In genomic region chr16:50573947-50574751, GRCh38 we compare ENCODE assay signal across 12 cellular contexts. TPM values are rescaled to one million over a fixed set of nuclear protein-coding genes. Genes with fewer than 3 reads are reported as not detected.
A peak's percentile ranks its signal among the peaks of the same experiment; 100 is the strongest.
DNase-seq lines count a peak whose midpoint lies in the region; TF ChIP-seq lines count a peak whose summit lies in the region.
"Had no signal": no experiment of that assay in that cellular context is flagged by ENCODE, and none has a peak within 500 bp of the region (broad histone marks: within the 10 kb centered on the region; RNA-seq: fewer than 3 reads in every experiment).

No MANE protein-coding gene starts in this region.

- no peak overlapping the region for H3K4me3 ChIP-seq in adipocyte (ENCODE audit: low read length)
- H3K4me3 ChIP-seq in fibroblast of lung (replicated peaks in 1 of 4; ENCODE audit: control extremely low read depth in 1 of 4, insufficient read depth in 1 of 4, low read depth in 3 of 4, low read length in 4 of 4), result no peak overlapping the region
- H3K4me3 ChIP-seq in muscle layer of colon (ENCODE audit: low read depth in 1 of 2, low read length in 2 of 2), result no peak overlapping the region
- peak overlapping the region in 1 of 2 donors; percentile 44 for H3K4me3 ChIP-seq in stomach smooth muscle (ENCODE audit: low read length in 2 of 2)
- no peak overlapping the region for H3K4me3 ChIP-seq in CD8-positive, alpha-beta memory T cell (ENCODE audit: low read length)

- peak; percentile 13 for DNase-seq in adipocyte (ENCODE audit: low read depth)
- DNase-seq in fibroblast of lung (ENCODE audit: low read depth in 2 of 2), result peak in 1 of 2 donors; percentile 14
- no peak for DNase-seq in NCI-H1417 treated with DMSO at 0.1 percent for 48 hours (lab: John Stamatoyannopoulos, UW)
- DNase-seq in CD8-positive, alpha-beta memory T cell, result no peak
- no peak for DNase-seq in amniotic stem cell (lab: John Stamatoyannopoulos, UW)
- no peak for DNase-seq in HK-2 (ENCODE audit: unreplicated experiment)
- DNase-seq: activated gamma-delta T cell; naive thymus-derived CD8-positive, alpha-beta T cell; stimulated activated naive CD4-positive, alpha-beta T cell treated with Interleukin-2 at 50 U/mL for 16 hours had no signal

- no peaks in the 10 kb centered on the region for H3K9me3 Mint-ChIP-seq in CD8-positive, alpha-beta memory T cell
- H3K9me3 Mint-ChIP-seq: naive thymus-derived CD8-positive, alpha-beta T cell had no signal

- H3K27me3 Mint-ChIP-seq in CD8-positive, alpha-beta memory T cell, result no peaks in the 10 kb centered on the region
- H3K27me3 Mint-ChIP-seq: naive thymus-derived CD8-positive, alpha-beta T cell had no signal

- no peak overlapping the region for H3K4me3 Mint-ChIP-seq in CD8-positive, alpha-beta memory T cell
- H3K4me3 Mint-ChIP-seq: naive thymus-derived CD8-positive, alpha-beta T cell had no signal

- H3K9me3 ChIP-seq in adipocyte (ENCODE audit: control insufficient read depth, low read length) (no peaks in the 10 kb centered on the region), fibroblast of lung (ENCODE audit: control insufficient read depth, insufficient read depth, low read depth, low read length) (no peaks in the 10 kb centered on the region), muscle layer of colon (ENCODE audit: low read length) (no peaks in the 10 kb centered on the region), stomach smooth muscle (ENCODE audit: control insufficient read depth in 2 of 2, low read length in 2 of 2) (no peaks in the 10 kb centered on the region)
- no peaks in the 10 kb centered on the region for H3K9me3 ChIP-seq in CD8-positive, alpha-beta memory T cell (ENCODE audit: low read length)

- H3K4me2 ChIP-seq in fibroblast of lung (ENCODE audit: extremely low read depth, insufficient read depth, low read length), result no peak overlapping the region

- no peak for TF ChIP-seq CTCF in fibroblast of lung (conservative IDR thresholded peaks at IDR 0.05 in 1 of 2, IDR thresholded peaks at IDR 0.05 in 1 of 2; ENCODE audit: low read depth in 1 of 2, low read length in 2 of 2)

- POLR2A ChIA-PET in CD8-positive, alpha-beta memory T cell (lab: Charles Lee), result no interaction called here

- H3K36me3 Mint-ChIP-seq in CD8-positive, alpha-beta memory T cell, result peaks cover 0 to 4% (median 2%) of the 10 kb centered on the region in 3 donors
- H3K36me3 Mint-ChIP-seq: naive thymus-derived CD8-positive, alpha-beta T cell had no signal

- H2AFZ ChIP-seq in fibroblast of lung (ENCODE audit: low read length), result peak overlapping the region; percentile 31

- no peaks in the 10 kb centered on the region for H3K79me2 ChIP-seq in fibroblast of lung (ENCODE audit: control insufficient read depth, insufficient read depth, low read length)

- no peaks in the 10 kb centered on the region for H4K20me1 ChIP-seq in fibroblast of lung (ENCODE audit: control insufficient read depth, extremely low read depth, insufficient read depth, low read length)

- CTCF ChIA-PET in CD8-positive, alpha-beta memory T cell (lab: Charles Lee), result no interaction called here

- H3K9ac ChIP-seq in adipocyte (ENCODE audit: low read length) (no peak overlapping the region), fibroblast of lung (ENCODE audit: insufficient read depth, low read length) (no peak overlapping the region), muscle layer of colon (ENCODE audit: low read length) (no peak overlapping the region), stomach smooth muscle (ENCODE audit: low read length in 2 of 2) (peak overlapping the region; percentile 47 to 53)

- H3K27me3 ChIP-seq in adipocyte (replicated peaks; ENCODE audit: control insufficient read depth, insufficient read depth, low read length) (peaks cover 23% of the 10 kb centered on the region), fibroblast of lung (ENCODE audit: control insufficient read depth, insufficient read depth, low read length) (no peaks in the 10 kb centered on the region), muscle layer of colon (ENCODE audit: control insufficient read depth in 1 of 2, insufficient read depth in 2 of 2, low read length in 2 of 2) (no peaks in the 10 kb centered on the region), stomach smooth muscle (ENCODE audit: control insufficient read depth in 1 of 2, insufficient read depth in 2 of 2, low read length in 2 of 2) (no peaks in the 10 kb centered on the region)
- no peaks in the 10 kb centered on the region for H3K27me3 ChIP-seq in CD8-positive, alpha-beta memory T cell (ENCODE audit: insufficient read depth, low read length, poor library complexity, severe bottlenecking)

- H3K27ac ChIP-seq in fibroblast of lung (ENCODE audit: insufficient read depth, low read length) (no peak overlapping the region), muscle layer of colon (ENCODE audit: low read depth, low read length) (peak overlapping the region; percentile 88), stomach smooth muscle (ENCODE audit: low read length) (peak overlapping the region; percentile 91)
- H3K27ac ChIP-seq in CD8-positive, alpha-beta memory T cell (ENCODE audit: low read depth, low read length), result no peak overlapping the region
- H3K27ac ChIP-seq: VCaP had no signal

- H3K4me1 Mint-ChIP-seq in CD8-positive, alpha-beta memory T cell, result peaks cover 0 to 7% (median 0%) of the 10 kb centered on the region in 3 donors

- peak overlapping the region in 2 of 8 donors; percentile 26 to 31 for H3K27ac Mint-ChIP-seq in CD8-positive, alpha-beta memory T cell

- H3K4me1 ChIP-seq in adipocyte (ENCODE audit: control insufficient read depth, insufficient read depth, low read length) (peaks cover 16% of the 10 kb centered on the region), fibroblast of lung (ENCODE audit: control insufficient read depth, extremely low read depth, insufficient read depth, low read length) (no peaks in the 10 kb centered on the region), muscle layer of colon (ENCODE audit: insufficient read depth, low read length) (peaks cover 39% of the 10 kb centered on the region), stomach smooth muscle (ENCODE audit: control insufficient read depth, insufficient read depth, low read length) (peaks cover 40% of the 10 kb centered on the region)
- no peaks in the 10 kb centered on the region for H3K4me1 ChIP-seq in CD8-positive, alpha-beta memory T cell (ENCODE audit: insufficient read depth, low read length)

- H3K36me3 ChIP-seq in adipocyte (ENCODE audit: control insufficient read depth, insufficient read depth, low read length, severe bottlenecking) (no peaks in the 10 kb centered on the region), fibroblast of lung (ENCODE audit: control insufficient read depth, insufficient read depth, low read length) (no peaks in the 10 kb centered on the region), muscle layer of colon (ENCODE audit: insufficient read depth, low read length) (no peaks in the 10 kb centered on the region), stomach smooth muscle (ENCODE audit: control insufficient read depth in 2 of 2, insufficient read depth in 2 of 2, low read length in 2 of 2) (peaks cover 0 to 4% of the 10 kb centered on the region in 2 donors)
- H3K36me3 ChIP-seq in CD8-positive, alpha-beta memory T cell (ENCODE audit: insufficient read depth, low read length), result no peaks in the 10 kb centered on the region

RNA-seq across cellular contexts. Expression of gene NKD1, which starts 26.0 kb away (rescaled TPM):
- under 0.01 TPM in 2 replicates for total RNA-seq in fibroblast of lung
- polyA plus RNA-seq in fibroblast of lung, result 0.02 and 0.12 TPM in 2 replicates
- 0.05 and 0.10 TPM in 2 replicates for polyA plus RNA-seq in fibroblast of lung (2012)
- 0.15 TPM in 1 of 2 replicates, not detected in the other for polyA minus RNA-seq in fibroblast of lung (ENCODE audit: low replicate concordance)
- 1 to 10 TPM; 1.2 to 1.5 TPM for total RNA-seq in CD8-positive, alpha-beta memory T cell
- 0.45 TPM for polyA plus RNA-seq in CD8-positive, alpha-beta memory T cell

Comparison
In these comparisons a context has a peak if more than half of its experiments do, and no peak if none do; other contexts are left out.
1. H3K9ac ChIP-seq: peak in stomach smooth muscle (2 of 2); none in adipocyte (single experiment), fibroblast of lung (single experiment) and muscle layer of colon (single experiment).
2. H3K27ac ChIP-seq: peak in muscle layer of colon (single experiment) and stomach smooth muscle (single experiment); none in fibroblast of lung (single experiment) and CD8-positive, alpha-beta memory T cell (single experiment).